20 cellular contexts compared by ENCODE assay signal in genomic region chr3:71162221-71162620, GRCh38.
DNase-seq lines count a peak whose midpoint lies in the region; ATAC-seq and TF ChIP-seq lines count a peak whose summit lies in the region.
"Had no signal": no experiment of that assay in that cellular context is flagged by ENCODE, and none has a peak within 500 bp of the region (broad histone marks: within the 10 kb centered on the region; RNA-seq: fewer than 3 reads in every experiment).

No MANE protein-coding gene starts in this region.

- ATAC-seq in activated CD4-positive, alpha-beta T cell treated with anti-CD3 and anti-CD28 coated beads for 36 hours = no peak
- ATAC-seq in naive B cell (ENCODE audit: low read depth in 2 of 2) = no peak
- no peak for ATAC-seq in GM19395 (IDR thresholded peaks at IDR 0.05; ENCODE audit: unreplicated experiment)
- ATAC-seq in left lobe of liver = no peak
- ATAC-seq in natural killer cell = no peak
- ATAC-seq: activated CD4-positive, CD25-positive, alpha-beta regulatory T cell treated with anti-CD3 and anti-CD28 coated beads, Interleukin-2, amount 50 U/mL, for 24 hours; activated T-cell treated with anti-CD3 and anti-CD28 coated beads, Interleukin-2, amount 50 U/mL, for 4 hours; upper lobe of right lung had no signal

- in situ Hi-C loops in SK-MEL-5 (cut with HindIII; ENCODE audit: low pct_unique_long_range_greater_than_20kb, low sequenced_read_pairs) = no loop called here

- H3K27me3 Mint-ChIP-seq in activated CD4-positive, alpha-beta T cell treated with anti-CD3 and anti-CD28 coated beads for 36 hours = no peaks in the 10 kb centered on the region
- no peaks in the 10 kb centered on the region for H3K27me3 Mint-ChIP-seq in naive B cell
- no peaks in the 10 kb centered on the region for H3K27me3 Mint-ChIP-seq in natural killer cell (ENCODE audit: low read depth in 2 of 2)
- H3K27me3 Mint-ChIP-seq: activated naive CD4-positive, alpha-beta T cell treated with anti-CD3 and anti-CD28 coated beads, Interleukin-2, amount 10 ng/mL, durations not matched to agents 7 days and 5 days; central memory CD8-positive, alpha-beta T cell had no signal

- CTCF ChIA-PET in activated CD4-positive, alpha-beta T cell treated with anti-CD3 and anti-CD28 coated beads for 36 hours (lab: Charles Lee) = interaction anchor here (0.6 to 1.4 kb wide), 3 partner anchors 9 to 71 kb away, joined by 3 read pairs; no protein-coding TSS in a partner anchor

- peaks cover 25% of the 10 kb centered on the region for H3K9me3 Mint-ChIP-seq in activated CD4-positive, alpha-beta T cell treated with anti-CD3 and anti-CD28 coated beads for 36 hours (ENCODE audit: low read depth)
- peaks cover 0 to 4% (median 0%) of the 10 kb centered on the region in 7 donors for H3K9me3 Mint-ChIP-seq in naive B cell
- no peaks in the 10 kb centered on the region for H3K9me3 Mint-ChIP-seq in natural killer cell
- H3K9me3 Mint-ChIP-seq: central memory CD8-positive, alpha-beta T cell had no signal

- no peak for DNase-seq in activated CD4-positive, alpha-beta T cell treated with anti-CD3 and anti-CD28 coated beads for 36 hours
- DNase-seq in activated CD4-positive, alpha-beta T cell treated with anti-CD3 and anti-CD28 coated beads, Interleukin-2, amount 50 U/mL, for 1 hour = no peak
- DNase-seq in HCEC 1CT (peak; percentile 32), SK-MEL-5 (ENCODE audit: low read depth, low spot score) (peak; percentile 20), naive B cell (no peak), left lobe of liver (ENCODE audit: low spot score) (no peak), natural killer cell (no peak)
- DNase-seq: activated naive CD4-positive, alpha-beta T cell treated with anti-CD3 and anti-CD28 coated beads, Interleukin-2, amount 10 ng/mL, durations not matched to agents 7 days and 5 days; activated T-cell treated with anti-CD3 and anti-CD28 coated beads, Interleukin-2, amount 50 U/mL, for 4 hours; DMS79 treated with DMSO at 0.1 percent for 48 hours; dorsolateral prefrontal cortex; glutamatergic neuron; GOT3; kidney glomerular epithelial cell; NCI-H2107; NCI-H446 treated with DMSO at 0.1 percent for 48 hours; upper lobe of right lung had no signal

- TF ChIP-seq CTCF in natural killer cell (IDR thresholded peaks at IDR 0.05) = no peak

- intact Hi-C loops in activated CD4-positive, alpha-beta T cell treated with anti-CD3 and anti-CD28 coated beads for 36 hours (cut with DNase I, micrococcal nuclease) = no loop called here
- intact Hi-C loops in natural killer cell (cut with micrococcal nuclease) = no loop called here

- peaks cover 58% of the 10 kb centered on the region for H3K4me1 Mint-ChIP-seq in activated CD4-positive, alpha-beta T cell treated with anti-CD3 and anti-CD28 coated beads for 36 hours
- H3K4me1 Mint-ChIP-seq in naive B cell (peaks cover 44 to 61% (median 49%) of the 10 kb centered on the region in 3 donors), natural killer cell (peaks cover 3 to 5% of the 10 kb centered on the region in 2 donors)

- POLR2A ChIA-PET in activated CD4-positive, alpha-beta T cell treated with anti-CD3 and anti-CD28 coated beads for 36 hours (lab: Charles Lee) = no interaction called here

- H3K36me3 Mint-ChIP-seq in activated CD4-positive, alpha-beta T cell treated with anti-CD3 and anti-CD28 coated beads for 36 hours (ENCODE audit: low read depth) = peaks cover 70% of the 10 kb centered on the region
- H3K36me3 Mint-ChIP-seq in naive B cell (peaks cover 16 to 35% of the 10 kb centered on the region in 2 donors), natural killer cell (peaks cover 4% of the 10 kb centered on the region)

- H3K4me3 Mint-ChIP-seq in activated CD4-positive, alpha-beta T cell treated with anti-CD3 and anti-CD28 coated beads for 36 hours = no peak overlapping the region
- H3K4me3 Mint-ChIP-seq in naive B cell (no peak overlapping the region), natural killer cell (no peak overlapping the region)
- H3K4me3 Mint-ChIP-seq: activated naive CD4-positive, alpha-beta T cell treated with anti-CD3 and anti-CD28 coated beads, Interleukin-2, amount 10 ng/mL, durations not matched to agents 7 days and 5 days; activated T-cell treated with anti-CD3 and anti-CD28 coated beads, Interleukin-2, amount 50 U/mL, for 4 hours had no signal

- peak overlapping the region; percentile 14 for H3K27ac Mint-ChIP-seq in activated CD4-positive, alpha-beta T cell treated with anti-CD3 and anti-CD28 coated beads for 36 hours
- H3K27ac Mint-ChIP-seq in naive B cell (peak overlapping the region; percentile 61 to 88 (median 74)), natural killer cell (no peak overlapping the region)
- H3K27ac Mint-ChIP-seq: activated naive CD4-positive, alpha-beta T cell treated with anti-CD3 and anti-CD28 coated beads, Interleukin-2, amount 10 ng/mL, durations not matched to agents 7 days and 5 days had no signal

Comparison
In these comparisons a context has a peak if more than half of its experiments do, and no peak if none do; other contexts are left out.
1. DNase-seq: peak in HCEC 1CT (single experiment) and SK-MEL-5 (single experiment); none in activated CD4-positive, alpha-beta T cell treated with anti-CD3 and anti-CD28 coated beads for 36 hours (single experiment), activated CD4-positive, alpha-beta T cell treated with anti-CD3 and anti-CD28 coated beads, Interleukin-2, amount 50 U/mL, for 1 hour (single experiment), naive B cell (single experiment), left lobe of liver (single experiment) and natural killer cell (single experiment).
2. H3K27ac Mint-ChIP-seq: peak in activated CD4-positive, alpha-beta T cell treated with anti-CD3 and anti-CD28 coated beads for 36 hours (single experiment) and naive B cell (6 of 6); none in natural killer cell (0 of 2).